12 cellular contexts compared by ENCODE assay signal in genomic region chr18:68564348-68564747, GRCh38.
"Had no signal": no experiment of that assay in that cellular context is flagged by ENCODE, and none has a peak within 500 bp of the region (broad histone marks: within the 10 kb centered on the region; RNA-seq: fewer than 3 reads in every experiment).

No MANE protein-coding gene starts in this region.

- H3K27me3 ChIP-seq: adrenal gland, body of pancreas, pancreas had no signal

- H3K36me3 ChIP-seq: adrenal gland, lower lobe of right lung, pancreas had no signal

- H3K27ac ChIP-seq: adrenal gland, body of pancreas, lower lobe of right lung, pancreas had no signal

- ATAC-seq: body of pancreas; effector memory CD8-positive, alpha-beta T cell; lower lobe of right lung; pancreas; stimulated activated naive CD8-positive, alpha-beta T cell treated with anti-CD3 and anti-CD28 coated beads, Interleukin-15, Interleukin-2, amounts not matched to agents 100 U/mL and 50 U/mL, for 24 hours had no signal

- H3K9me3 ChIP-seq: adrenal gland, body of pancreas, lower lobe of right lung, pancreas had no signal

- H3K4me1 ChIP-seq: adrenal gland, body of pancreas, lower lobe of right lung, pancreas had no signal

- DNase-seq: activated CD4-positive, alpha-beta T cell treated with anti-CD3 and anti-CD28 coated beads, Interleukin-2, amount 10 ng/mL, durations not matched to agents 7 days and 5 days; activated CD4-positive, CD25-positive, alpha-beta regulatory T cell; activated naive CD4-positive, alpha-beta T cell treated with anti-CD3 and anti-CD28 coated beads, Interleukin-2, amount 50 U/mL, for 16 hours; activated T-cell treated with anti-CD3 and anti-CD28 coated beads for 4 hours; adrenal gland; body of pancreas; effector memory CD8-positive, alpha-beta T cell; immature natural killer cell; lower lobe of right lung; pancreas; stimulated activated CD4-positive, alpha-beta T cell treated with anti-CD3 and anti-CD28 coated beads, Interleukin-12 subunit alpha, Interleukin-12 subunit beta, amount 100 ng/mL, for 4 hours; stimulated activated naive CD8-positive, alpha-beta T cell treated with anti-CD3 and anti-CD28 coated beads, Interleukin-15, Interleukin-2, amounts not matched to agents 100 U/mL and 50 U/mL, for 24 hours had no signal

- H3K4me3 ChIP-seq: adrenal gland, body of pancreas, lower lobe of right lung, pancreas had no signal
